8 cellular contexts compared by ENCODE assay signal in genomic region chr4:88591787-88592599, GRCh38. TPM values are rescaled to one million over a fixed set of nuclear protein-coding genes. Genes with fewer than 3 reads are reported as not detected.
DNase-seq lines count a peak whose midpoint lies in the region; ATAC-seq and TF ChIP-seq lines count a peak whose summit lies in the region.

Gene HERC3, plus strand, starts transcription at chr4:88592480. Its CDS starts 13,344 bp downstream, at chr4:88605824.

- peaks cover 43% of the 10 kb centered on the region for H3K4me1 Mint-ChIP-seq in activated naive CD8-positive, alpha-beta T cell treated with anti-CD3 and anti-CD28 coated beads for 36 hours
- H3K4me1 Mint-ChIP-seq in glutamatergic neuron (ENCODE audit: low read depth, unreplicated experiment) (no peaks in the 10 kb centered on the region), osteocyte (ENCODE audit: unreplicated experiment) (peaks cover 12% of the 10 kb centered on the region)

- H2AFZ ChIP-seq in SU-DHL-6 (ENCODE audit: low read depth, low read length, severe bottlenecking), result peak within 1 kb of the TSS; percentile 94

- peak within 1 kb of the TSS; percentile 69 for H3K4me2 ChIP-seq in SU-DHL-6 (ENCODE audit: low read depth, low read length, poor library complexity, severe bottlenecking)

- H3K4me3 Mint-ChIP-seq in activated naive CD8-positive, alpha-beta T cell treated with anti-CD3 and anti-CD28 coated beads for 36 hours, result peak within 1 kb of the TSS; percentile 92
- peak within 1 kb of the TSS; percentile 97 for H3K4me3 Mint-ChIP-seq in glutamatergic neuron (ENCODE audit: unreplicated experiment)
- H3K4me3 Mint-ChIP-seq in osteocyte (ENCODE audit: unreplicated experiment), result peak within 1 kb of the TSS; percentile 95

- H3K9me2 ChIP-seq in SU-DHL-6 (replicated peaks; ENCODE audit: insufficient read depth, low read length), result no peaks in the 10 kb centered on the region

- peak within 1 kb of the TSS; percentile 67 for H3K9ac ChIP-seq in SU-DHL-6 (ENCODE audit: low read length)

- 0 to 1% methylated on average over 41 to 63 of the region's 73 CpGs for WGBS in testis, 2 donors

- TF ChIP-seq POLR2A in testis (IDR thresholded peaks at IDR 0.05), result no peak

- peaks cover 20% of the 10 kb centered on the region for H3K36me3 Mint-ChIP-seq in activated naive CD8-positive, alpha-beta T cell treated with anti-CD3 and anti-CD28 coated beads for 36 hours
- no peaks in the 10 kb centered on the region for H3K36me3 Mint-ChIP-seq in glutamatergic neuron (ENCODE audit: unreplicated experiment)
- H3K36me3 Mint-ChIP-seq in osteocyte (ENCODE audit: unreplicated experiment), result peaks cover 9% of the 10 kb centered on the region

- peak; percentile 93 for DNase-seq in GM10248 (ENCODE audit: extremely low spot score)
- DNase-seq in NCI-H1048 (lab: John Stamatoyannopoulos, UW), result peak; percentile 71
- DNase-seq in activated naive CD8-positive, alpha-beta T cell treated with anti-CD3 and anti-CD28 coated beads for 36 hours, result peak; percentile 91
- peak; percentile 95 for DNase-seq in glutamatergic neuron
- DNase-seq in osteocyte (ENCODE audit: extremely low spot score, unreplicated experiment), result peak; percentile 96
- DNase-seq in testis, result peak; percentile 93

- no peak for TF ChIP-seq CTCF in GM10248 (IDR thresholded peaks at IDR 0.05; ENCODE audit: control extremely low read depth, extremely low read depth, low read depth, missing control alignments)
- TF ChIP-seq CTCF in SU-DHL-6 (IDR thresholded peaks at IDR 0.05; ENCODE audit: insufficient read depth, low read length, poor library complexity, severe bottlenecking), result no peak
- TF ChIP-seq CTCF in glutamatergic neuron (IDR thresholded peaks at IDR 0.05; ENCODE audit: partially characterized antibody, unreplicated experiment), result no peak
- TF ChIP-seq CTCF in osteocyte (IDR thresholded peaks at IDR 0.05), result no peak
- TF ChIP-seq CTCF in testis (IDR thresholded peaks at IDR 0.05), result peak in 1 of 3 experiments; percentile 11

- H3K4me1 ChIP-seq in testis, result no peaks in the 10 kb centered on the region

- intact Hi-C loops in testis (cut with DNase I; ENCODE audit: low total_unique reads), result no loop called here

- H3K27ac ChIP-seq in SU-DHL-6 (ENCODE audit: low read depth, low read length), result no peak within 1 kb of the TSS
- H3K27ac ChIP-seq in testis, result peak within 1 kb of the TSS; percentile 87 to 92

- H4K20me1 ChIP-seq in SU-DHL-6 (ENCODE audit: low read depth, low read length), result no peaks in the 10 kb centered on the region

- no peaks in the 10 kb centered on the region for H3K9me3 Mint-ChIP-seq in activated naive CD8-positive, alpha-beta T cell treated with anti-CD3 and anti-CD28 coated beads for 36 hours
- H3K9me3 Mint-ChIP-seq in glutamatergic neuron (ENCODE audit: unreplicated experiment) (peaks cover 2% of the 10 kb centered on the region), osteocyte (ENCODE audit: unreplicated experiment) (no peaks in the 10 kb centered on the region)

- H3K27ac Mint-ChIP-seq in activated naive CD8-positive, alpha-beta T cell treated with anti-CD3 and anti-CD28 coated beads for 36 hours, result peak within 1 kb of the TSS; percentile 83
- H3K27ac Mint-ChIP-seq in glutamatergic neuron (ENCODE audit: unreplicated experiment), result peak within 1 kb of the TSS; percentile 65
- peak within 1 kb of the TSS; percentile 93 for H3K27ac Mint-ChIP-seq in osteocyte (ENCODE audit: unreplicated experiment)

- H3K79me2 ChIP-seq in SU-DHL-6 (ENCODE audit: insufficient read depth, low read length), result no peaks in the 10 kb centered on the region

- H3K9me3 ChIP-seq in SU-DHL-6 (ENCODE audit: insufficient read depth, low read length), result no peaks in the 10 kb centered on the region
- no peaks in the 10 kb centered on the region for H3K9me3 ChIP-seq in testis

- H3K27me3 Mint-ChIP-seq in activated naive CD8-positive, alpha-beta T cell treated with anti-CD3 and anti-CD28 coated beads for 36 hours, result no peaks in the 10 kb centered on the region
- H3K27me3 Mint-ChIP-seq in glutamatergic neuron (ENCODE audit: unreplicated experiment) (peaks cover 4% of the 10 kb centered on the region), osteocyte (ENCODE audit: unreplicated experiment) (no peaks in the 10 kb centered on the region)

- ATAC-seq in HG02588 (IDR thresholded peaks at IDR 0.05; ENCODE audit: unreplicated experiment), result peak; percentile 98

- H3K27me3 ChIP-seq in SU-DHL-6 (ENCODE audit: low read length) (no peaks in the 10 kb centered on the region), testis (no peaks in the 10 kb centered on the region)

- CTCF ChIA-PET in GM10248 (lab: Yijun Ruan, JAX), result interaction anchor here (1.1 kb wide), 1 partner anchor 14 kb away, joined by 3 read pairs; no protein-coding TSS in a partner anchor

- peak within 1 kb of the TSS; percentile 59 for H3K4me3 ChIP-seq in SU-DHL-6 (ENCODE audit: insufficient read depth, low read length, poor library complexity, severe bottlenecking)
- peak within 1 kb of the TSS; percentile 79 to 95 for H3K4me3 ChIP-seq in testis

- POLR2A ChIA-PET in GM10248 (lab: Yijun Ruan, JAX), result no interaction called here

- H3F3A ChIP-seq in SU-DHL-6 (ENCODE audit: insufficient read depth), result no peaks in the 10 kb centered on the region

- H3K36me3 ChIP-seq in SU-DHL-6 (ENCODE audit: low read length) (no peaks in the 10 kb centered on the region), testis (ENCODE audit: low read depth, missing control alignments) (no peaks in the 10 kb centered on the region)

RNA-seq across cellular contexts. Expression of gene HERC3, which starts in this region (rescaled TPM):
- total RNA-seq in activated naive CD8-positive, alpha-beta T cell treated with anti-CD3 and anti-CD28 coated beads for 36 hours, result 10 to 100 TPM; 39.4 to 42.6 TPM
- total RNA-seq in glutamatergic neuron (ENCODE audit: unreplicated experiment) (14.0 TPM), osteocyte (15.4 and 16.0 TPM in 2 replicates), testis (10 to 100 TPM; 14.6 to 15.7 TPM)
- polyA plus RNA-seq in testis (ENCODE audit: insufficient read depth, low read depth, low replicate concordance), result 8.1 TPM
